7 cellular contexts compared by ENCODE assay signal in genomic region chr18:58578321-58578720, GRCh38. TPM values are rescaled to one million over a fixed set of nuclear protein-coding genes. Genes with fewer than 3 reads are reported as not detected.
DNase-seq lines count a peak whose midpoint lies in the region; ATAC-seq and TF ChIP-seq lines count a peak whose summit lies in the region.

No MANE protein-coding gene starts in this region.

- no peak overlapping the region for H3K27ac Mint-ChIP-seq in nephron progenitor cell

- peak overlapping the region; percentile 11 for H3K4me3 Mint-ChIP-seq in nephron progenitor cell

- TF ChIP-seq CTCF in epithelial cell of proximal tubule (conservative IDR thresholded peaks at IDR 0.05; ENCODE audit: low read depth, low read length) (no peak), nephron progenitor cell (IDR thresholded peaks at IDR 0.05) (no peak)

- ATAC-seq in HG03175 (IDR thresholded peaks at IDR 0.05; ENCODE audit: unreplicated experiment): no peak

- H3K9me3 Mint-ChIP-seq in nephron progenitor cell: peaks cover 17% of the 10 kb centered on the region

- peaks cover 54% of the 10 kb centered on the region for H3K4me1 Mint-ChIP-seq in nephron progenitor cell

- peak overlapping the region; percentile 56 for H3K4me3 ChIP-seq in epithelial cell of proximal tubule (ENCODE audit: low read depth, low read length)

- H3K27me3 Mint-ChIP-seq in nephron progenitor cell (ENCODE audit: low read depth, poor library complexity): peaks cover 3% of the 10 kb centered on the region

- DNase-seq in ELF-1 (ENCODE audit: low read depth, low spot score) (peak; percentile 18), NCI-H2107 (lab: John Stamatoyannopoulos, UW) (peak; percentile 6), epithelial cell of proximal tubule (ENCODE audit: low read depth) (no peak), nephron progenitor cell (no peak), activated gamma-delta T cell (lab: John Stamatoyannopoulos, UW) (no peak)
- no peak for DNase-seq in stimulated activated CD4-positive, alpha-beta T cell treated with anti-CD3 and anti-CD28 coated beads, Interleukin-2, amount 100 ng/mL, for 24 hours

- peaks cover 11% of the 10 kb centered on the region for H3K36me3 Mint-ChIP-seq in nephron progenitor cell (ENCODE audit: low read depth)

RNA-seq across cellular contexts. Expression of gene ALPK2, which starts 50.6 kb away (rescaled TPM):
- 5.1 and 5.9 TPM in 2 replicates for total RNA-seq in epithelial cell of proximal tubule

Comparison
In these comparisons a context has a peak if more than half of its experiments do, and no peak if none do; other contexts are left out.
1. DNase-seq: peak in ELF-1 (single experiment) and NCI-H2107 (single experiment); none in epithelial cell of proximal tubule (single experiment), nephron progenitor cell (single experiment), stimulated activated CD4-positive, alpha-beta T cell treated with anti-CD3 and anti-CD28 coated beads, Interleukin-2, amount 100 ng/mL, for 24 hours (0 of 2) and activated gamma-delta T cell (single experiment).